ENCODE assay signal across 17 cellular contexts in the genomic region with DNA sequence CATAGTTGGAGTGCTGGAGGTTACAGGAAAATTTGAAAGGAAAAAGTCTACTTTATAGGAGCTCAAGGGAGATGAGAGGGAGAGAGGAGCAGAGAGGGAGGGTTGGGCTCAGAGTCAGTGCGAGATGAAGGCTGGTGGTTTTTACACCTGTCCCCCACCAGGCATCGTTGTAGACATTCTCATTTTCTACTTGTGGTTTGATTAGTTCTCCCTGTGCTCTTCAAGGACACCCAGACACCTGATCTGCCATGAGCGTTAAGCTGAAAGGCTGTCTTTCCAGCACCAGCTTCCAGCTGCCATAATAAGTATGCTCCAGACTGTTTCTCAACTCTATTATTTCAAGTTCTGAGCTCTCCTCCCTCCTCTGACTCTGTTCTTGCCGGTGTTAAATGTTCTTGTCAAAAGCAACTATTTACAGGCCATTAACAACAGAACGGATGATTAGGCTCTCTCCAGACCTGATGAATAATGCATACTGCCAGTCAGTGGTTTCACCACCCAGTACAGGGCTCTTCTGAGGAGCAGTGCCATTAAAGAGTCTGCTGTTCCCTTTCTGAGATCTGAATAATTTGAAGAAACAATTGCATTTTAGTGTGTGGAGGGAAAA.
"Had no signal": no experiment of that assay in that cellular context is flagged by ENCODE, and none has a peak within 500 bp of the region (broad histone marks: within the 10 kb centered on the region; RNA-seq: fewer than 3 reads in every experiment).

No MANE protein-coding gene starts in this region.

- H3K36me3 ChIP-seq: cardiac muscle cell, colonic mucosa, sigmoid colon, upper lobe of right lung, WERI-Rb-1 had no signal

- H3K9me3 Mint-ChIP-seq: activated CD8-positive, alpha-beta T cell treated with anti-CD3 and anti-CD28 coated beads for 36 hours; activated naive CD8-positive, alpha-beta T cell treated with anti-CD3 and anti-CD28 coated beads, Interleukin-2, amount 10 ng/mL, durations not matched to agents 7 days and 5 days had no signal

- H3K27me3 ChIP-seq: colonic mucosa, sigmoid colon, upper lobe of right lung had no signal

- H3K27ac Mint-ChIP-seq: activated CD8-positive, alpha-beta T cell treated with anti-CD3 and anti-CD28 coated beads for 36 hours; activated naive CD8-positive, alpha-beta T cell treated with anti-CD3 and anti-CD28 coated beads, Interleukin-2, amount 10 ng/mL, durations not matched to agents 7 days and 5 days; activated T-cell treated with anti-CD3 and anti-CD28 coated beads, Interleukin-2, amount 50 U/mL, for 72 hours had no signal

- DNase-seq: activated CD4-positive, alpha-beta T cell treated with anti-CD3 and anti-CD28 coated beads for 4 hours; activated CD8-positive, alpha-beta memory T cell treated with anti-CD3 and anti-CD28 coated beads, Interleukin-2, amount 50 U/mL, for 4 hours; activated CD8-positive, alpha-beta T cell treated with anti-CD3 and anti-CD28 coated beads for 36 hours; activated naive CD8-positive, alpha-beta T cell treated with anti-CD3 and anti-CD28 coated beads, Interleukin-2, amount 10 ng/mL, durations not matched to agents 7 days and 5 days; activated T-cell treated with anti-CD3 and anti-CD28 coated beads, Interleukin-2, amount 50 U/mL, for 72 hours; aorta; colonic mucosa; hippocampal formation; midbrain; psoas muscle; sigmoid colon; stimulated activated CD4-positive, alpha-beta T cell treated with anti-CD3 and anti-CD28 coated beads, Interleukin-12 subunit alpha, Interleukin-12 subunit beta, amount 100 ng/mL, for 4 hours; stimulated activated naive CD4-positive, alpha-beta T cell; T-helper 1 cell; upper lobe of right lung; WERI-Rb-1 had no signal

- H3K9me3 ChIP-seq: colonic mucosa, psoas muscle, sigmoid colon, upper lobe of right lung had no signal

- H3K4me1 Mint-ChIP-seq: activated naive CD8-positive, alpha-beta T cell treated with anti-CD3 and anti-CD28 coated beads, Interleukin-2, amount 10 ng/mL, durations not matched to agents 7 days and 5 days had no signal

- H3K4me3 Mint-ChIP-seq: activated CD8-positive, alpha-beta T cell treated with anti-CD3 and anti-CD28 coated beads for 36 hours; activated naive CD8-positive, alpha-beta T cell treated with anti-CD3 and anti-CD28 coated beads, Interleukin-2, amount 10 ng/mL, durations not matched to agents 7 days and 5 days; activated T-cell treated with anti-CD3 and anti-CD28 coated beads, Interleukin-2, amount 50 U/mL, for 72 hours had no signal

- H3K4me3 ChIP-seq: cardiac muscle cell, colonic mucosa, psoas muscle, sigmoid colon, upper lobe of right lung had no signal

- H3K27me3 Mint-ChIP-seq: activated naive CD8-positive, alpha-beta T cell treated with anti-CD3 and anti-CD28 coated beads, Interleukin-2, amount 10 ng/mL, durations not matched to agents 7 days and 5 days had no signal

- H3K36me3 Mint-ChIP-seq: activated naive CD8-positive, alpha-beta T cell treated with anti-CD3 and anti-CD28 coated beads, Interleukin-2, amount 10 ng/mL, durations not matched to agents 7 days and 5 days had no signal

- H3K27ac ChIP-seq: cardiac muscle cell, colonic mucosa, psoas muscle, sigmoid colon, upper lobe of right lung, WERI-Rb-1 had no signal
